In genomic region chrX:49331841-49332240, GRCh38 we compare ENCODE assay signal across 13 cellular contexts. TPM values are rescaled to one million over a fixed set of nuclear protein-coding genes. Genes with fewer than 3 reads are reported as not detected.
DNase-seq lines count a peak whose midpoint lies in the region; ATAC-seq and TF ChIP-seq lines count a peak whose summit lies in the region.
"Not testable (repeated sequence)": the region's sequence is repeated elsewhere in the genome, so short reads cannot be mapped to it uniquely, and the experiment has no call there.
"Had no signal": no experiment of that assay in that cellular context is flagged by ENCODE, and none has a peak within 500 bp of the region (broad histone marks: within the 10 kb centered on the region; RNA-seq: fewer than 3 reads in every experiment).

No MANE protein-coding gene starts in this region.

- not testable (repeated sequence) for H3K79me1 ChIP-seq in neuronal stem cell (ENCODE audit: low read depth, low read length)

- not testable (repeated sequence) for H3K27me3 Mint-ChIP-seq in T-helper 2 cell treated with Interferon-gamma antibody and Interleukin-4, amounts not matched to agents 5 μg/mL and 100 μg/mL, for 36 hours (ENCODE audit: low read depth); activated T-helper 2 cell treated with anti-CD3 and anti-CD28 coated beads, Interferon-gamma antibody, Interleukin-2, Interleukin-4, amounts not matched to agents 10 μg/mL and 5 μg/mL and 100 μg/mL, durations not matched to agents 14 hours and 24 hours and 36 hours (ENCODE audit: low read depth)

- H4K8ac ChIP-seq in neuronal stem cell (ENCODE audit: low read depth, low read length): not testable (repeated sequence)

- not testable (repeated sequence) for H2AK5ac ChIP-seq in neuronal stem cell (ENCODE audit: low read depth, low read length)

- not testable (repeated sequence) for H3K4me2 ChIP-seq in neuronal stem cell (ENCODE audit: insufficient read depth, low read length, poor library complexity, severe bottlenecking)

- DNase-seq in T-helper 2 cell treated with Interferon-gamma antibody and Interleukin-4, amounts not matched to agents 5 μg/mL and 100 μg/mL, for 36 hours (ENCODE audit: low spot score): peak; percentile 19
- peak; percentile 40 for DNase-seq in activated T-cell treated with anti-CD3 and anti-CD28 coated beads, Interleukin-2, amount 50 U/mL, for 1 hour
- peak; percentile 16 for DNase-seq in activated T-helper 2 cell treated with anti-CD3 and anti-CD28 coated beads, Interferon-gamma antibody, Interleukin-2, Interleukin-4, amounts not matched to agents 10 μg/mL and 5 μg/mL and 100 μg/mL, durations not matched to agents 14 hours and 24 hours and 36 hours (ENCODE audit: low spot score)
- peak; percentile 46 for DNase-seq in Right ventricle myocardium superior
- peak in 2 of 3 donors; percentile 51 to 66 for DNase-seq in right lobe of liver
- DNase-seq in neuronal stem cell (ENCODE audit: low spot score): not testable (repeated sequence)
- DNase-seq in ureter (ENCODE audit: low spot score): peak; percentile 47

- H2BK5ac ChIP-seq in neuronal stem cell (ENCODE audit: low read length): not testable (repeated sequence)

- H3K36me3 ChIP-seq in right lobe of liver; neuronal stem cell (replicated peaks in 1 of 2; ENCODE audit: control insufficient read depth in 2 of 2, insufficient read depth in 2 of 2, low read length in 2 of 2): not testable (repeated sequence)

- intact Hi-C loops in activated T-helper 2 cell treated with anti-CD3 and anti-CD28 coated beads, Interferon-gamma antibody, Interleukin-2, Interleukin-4, amounts not matched to agents 10 μg/mL and 5 μg/mL and 100 μg/mL, durations not matched to agents 14 hours and 24 hours and 36 hours (cut with micrococcal nuclease); Right ventricle myocardium superior (cut with DNase I); right lobe of liver (cut with DNase I): not testable (repeated sequence)

- no CpG with 5 or more reads among the region's 26 CpGs for WGBS in right lobe of liver (ENCODE audit: insufficient coverage, low coverage, low lambda C conversion rate, missing lambda C conversion rate)
- no CpG with 5 or more reads among the region's 26 CpGs for WGBS in neuronal stem cell (ENCODE audit: extremely low coverage in 2 of 2, insufficient read length in 2 of 2, insufficient replicate concordance in 1 of 2), 2 donors

- not testable (repeated sequence) for H3K4me3 ChIP-seq in right lobe of liver; neuronal stem cell (ENCODE audit: low read length in 2 of 2)

- not testable (repeated sequence) for H3K36me3 Mint-ChIP-seq in T-helper 2 cell treated with Interferon-gamma antibody and Interleukin-4, amounts not matched to agents 5 μg/mL and 100 μg/mL, for 36 hours (ENCODE audit: low read depth); activated T-helper 2 cell treated with anti-CD3 and anti-CD28 coated beads, Interferon-gamma antibody, Interleukin-2, Interleukin-4, amounts not matched to agents 10 μg/mL and 5 μg/mL and 100 μg/mL, durations not matched to agents 14 hours and 24 hours and 36 hours (ENCODE audit: low read depth)

- not testable (repeated sequence) for H2BK15ac ChIP-seq in neuronal stem cell (ENCODE audit: low read length)

- H3K23ac ChIP-seq in neuronal stem cell (ENCODE audit: low read depth, low read length, poor library complexity): not testable (repeated sequence)

- H2AFZ ChIP-seq in neuronal stem cell (ENCODE audit: low read length): not testable (repeated sequence)

- not testable (repeated sequence) for H3K27ac ChIP-seq in right lobe of liver; neuronal stem cell (replicated peaks; ENCODE audit: low read length)

- not testable (repeated sequence) for H2BK120ac ChIP-seq in neuronal stem cell (ENCODE audit: low read depth, low read length)

- H3K4me1 ChIP-seq in right lobe of liver; neuronal stem cell (ENCODE audit: control insufficient read depth in 2 of 2, insufficient read depth in 1 of 2, low read depth in 1 of 2, low read length in 2 of 2): not testable (repeated sequence)

- not testable (repeated sequence) for H3K9me3 ChIP-seq in right lobe of liver; neuronal stem cell (replicated peaks in 1 of 2; ENCODE audit: control insufficient read depth in 2 of 2, insufficient read depth in 1 of 2, low read depth in 1 of 2, low read length in 2 of 2)

- H3K27me3 ChIP-seq in right lobe of liver; neuronal stem cell (ENCODE audit: control insufficient read depth in 3 of 3, insufficient read depth in 3 of 3, low read depth in 1 of 3, low read length in 3 of 3): not testable (repeated sequence)

- not testable (repeated sequence) for H2BK12ac ChIP-seq in neuronal stem cell (ENCODE audit: low read length)

- peak overlapping the region; percentile 56 for H3K14ac ChIP-seq in neuronal stem cell (ENCODE audit: low read length)

- not testable (repeated sequence) for H3K4me1 Mint-ChIP-seq in T-helper 2 cell treated with Interferon-gamma antibody and Interleukin-4, amounts not matched to agents 5 μg/mL and 100 μg/mL, for 36 hours (ENCODE audit: low read depth); activated T-helper 2 cell treated with anti-CD3 and anti-CD28 coated beads, Interferon-gamma antibody, Interleukin-2, Interleukin-4, amounts not matched to agents 10 μg/mL and 5 μg/mL and 100 μg/mL, durations not matched to agents 14 hours and 24 hours and 36 hours (ENCODE audit: low read depth)

- H3K27ac Mint-ChIP-seq in T-helper 2 cell treated with Interferon-gamma antibody and Interleukin-4, amounts not matched to agents 5 μg/mL and 100 μg/mL, for 36 hours; activated T-helper 2 cell treated with anti-CD3 and anti-CD28 coated beads, Interferon-gamma antibody, Interleukin-2, Interleukin-4, amounts not matched to agents 10 μg/mL and 5 μg/mL and 100 μg/mL, durations not matched to agents 14 hours and 24 hours and 36 hours: not testable (repeated sequence)

- ATAC-seq in Right ventricle myocardium superior (ENCODE audit: poor library complexity); right lobe of liver: not testable (repeated sequence)

- not testable (repeated sequence) for H3K18ac ChIP-seq in neuronal stem cell (ENCODE audit: low read length)

- TF ChIP-seq POLR2A in right lobe of liver (IDR thresholded peaks at IDR 0.05): not testable (repeated sequence)

- not testable (repeated sequence) for H3K4ac ChIP-seq in neuronal stem cell (ENCODE audit: low read length)

- H3K9ac ChIP-seq in neuronal stem cell (ENCODE audit: low read depth, low read length, poor library complexity): not testable (repeated sequence)

- not testable (repeated sequence) for H3K4me3 Mint-ChIP-seq in T-helper 2 cell treated with Interferon-gamma antibody and Interleukin-4, amounts not matched to agents 5 μg/mL and 100 μg/mL, for 36 hours; activated T-helper 2 cell treated with anti-CD3 and anti-CD28 coated beads, Interferon-gamma antibody, Interleukin-2, Interleukin-4, amounts not matched to agents 10 μg/mL and 5 μg/mL and 100 μg/mL, durations not matched to agents 14 hours and 24 hours and 36 hours (ENCODE audit: low read depth)

- TF ChIP-seq CTCF in right lobe of liver (IDR thresholded peaks at IDR 0.05): not testable (repeated sequence)

- H4K91ac ChIP-seq in neuronal stem cell (ENCODE audit: low read depth, low read length, poor library complexity): not testable (repeated sequence)

- not testable (repeated sequence) for H3K9me3 Mint-ChIP-seq in T-helper 2 cell treated with Interferon-gamma antibody and Interleukin-4, amounts not matched to agents 5 μg/mL and 100 μg/mL, for 36 hours; activated T-helper 2 cell treated with anti-CD3 and anti-CD28 coated beads, Interferon-gamma antibody, Interleukin-2, Interleukin-4, amounts not matched to agents 10 μg/mL and 5 μg/mL and 100 μg/mL, durations not matched to agents 14 hours and 24 hours and 36 hours

RNA-seq across cellular contexts. Expression of gene GAGE13, which starts 0.5 kb away (rescaled TPM):
- not detected in 2 replicates for total RNA-seq in activated T-helper 2 cell treated with anti-CD3 and anti-CD28 coated beads, Interferon-gamma antibody, Interleukin-2, Interleukin-4, amounts not matched to agents 10 μg/mL and 5 μg/mL and 100 μg/mL, durations not matched to agents 14 hours and 24 hours and 36 hours
- not detected for total RNA-seq in Right ventricle myocardium superior
- not detected for total RNA-seq in right lobe of liver
- polyA plus RNA-seq in neuronal stem cell (2013, experiment 1 of 2): not detected
- not detected for polyA plus RNA-seq in neuronal stem cell (2013, experiment 2 of 2)
- not detected for total RNA-seq in ureter
- total RNA-seq: Caco-2; CD4-positive, alpha-beta T cell; H1; H9 had no signal
- polyA plus RNA-seq: A549, BJ, H1 had no signal

RNA-seq across cellular contexts. Expression of gene GAGE12J, which starts 10.0 kb away (rescaled TPM):
- total RNA-seq in activated T-helper 2 cell treated with anti-CD3 and anti-CD28 coated beads, Interferon-gamma antibody, Interleukin-2, Interleukin-4, amounts not matched to agents 10 μg/mL and 5 μg/mL and 100 μg/mL, durations not matched to agents 14 hours and 24 hours and 36 hours: not detected in 2 replicates
- total RNA-seq in Right ventricle myocardium superior: not detected
- not detected for total RNA-seq in right lobe of liver
- not detected for polyA plus RNA-seq in neuronal stem cell (2013, experiment 1 of 2)
- polyA plus RNA-seq in neuronal stem cell (2013, experiment 2 of 2): not detected
- total RNA-seq in ureter: not detected
- total RNA-seq: Caco-2; CD4-positive, alpha-beta T cell; H1; H9 had no signal
- polyA plus RNA-seq: A549, BJ, H1 had no signal

RNA-seq across cellular contexts. Expression of gene GAGE10, which starts 28.4 kb away (rescaled TPM):
- total RNA-seq in activated T-helper 2 cell treated with anti-CD3 and anti-CD28 coated beads, Interferon-gamma antibody, Interleukin-2, Interleukin-4, amounts not matched to agents 10 μg/mL and 5 μg/mL and 100 μg/mL, durations not matched to agents 14 hours and 24 hours and 36 hours: not detected in 2 replicates
- total RNA-seq in Right ventricle myocardium superior (not detected), right lobe of liver (not detected), ureter (not detected)
- 0.39 TPM for polyA plus RNA-seq in neuronal stem cell (2013, experiment 1 of 2)
- 0.24 TPM for polyA plus RNA-seq in neuronal stem cell (2013, experiment 2 of 2)
- total RNA-seq: Caco-2; CD4-positive, alpha-beta T cell; H1; H9 had no signal
- polyA plus RNA-seq: A549, BJ, H1 had no signal
